ENCODE assay signal across 22 cellular contexts in the genomic region with DNA sequence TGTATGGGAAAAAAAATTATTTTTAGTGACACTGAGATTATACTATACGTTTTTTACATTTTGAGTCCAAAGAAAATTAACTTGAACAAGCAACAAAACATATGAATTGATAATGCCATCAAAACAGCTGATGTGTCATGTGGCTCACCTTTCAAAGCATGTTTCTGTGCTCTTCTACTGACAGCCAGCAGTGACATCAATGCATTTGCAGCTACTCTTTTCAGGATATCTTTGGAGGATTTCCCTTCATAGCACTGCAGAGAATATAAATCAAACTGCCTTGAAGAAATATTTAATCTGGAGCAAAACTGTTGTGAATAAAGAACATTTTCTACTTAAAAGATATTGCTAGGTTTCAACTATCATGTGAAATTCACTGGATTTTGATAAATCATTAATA.
DNase-seq lines count a peak whose midpoint lies in the region; FAIRE-seq and TF ChIP-seq lines count a peak whose summit lies in the region.
"Had no signal": no experiment of that assay in that cellular context is flagged by ENCODE, and none has a peak within 500 bp of the region (broad histone marks: within the 10 kb centered on the region; RNA-seq: fewer than 3 reads in every experiment).

No MANE protein-coding gene starts in this region.

- H3K36me3 ChIP-seq in OCI-LY3 (replicated peaks; ENCODE audit: low read depth, low read length), result peaks cover 63% of the 10 kb centered on the region
- H3K36me3 ChIP-seq in small intestine (ENCODE audit: control insufficient read depth in 2 of 2, insufficient read depth in 2 of 2, low read length in 2 of 2), result peaks cover 0 to 3% of the 10 kb centered on the region in 2 donors
- peaks cover 0 to 34% (median 0%) of the 10 kb centered on the region in 3 donors for H3K36me3 ChIP-seq in tibial nerve
- H3K36me3 ChIP-seq: BE2C had no signal

- H4K20me1 ChIP-seq in OCI-LY3 (ENCODE audit: insufficient read depth, low read length), result no peaks in the 10 kb centered on the region
- H4K20me1 ChIP-seq: BLaER1 had no signal

- no peak for TF ChIP-seq CTCF in D721Med (IDR thresholded peaks at IDR 0.05; ENCODE audit: insufficient read depth, missing control alignments)
- no peak for TF ChIP-seq CTCF in OCI-LY3 (IDR thresholded peaks at IDR 0.05; ENCODE audit: low read depth, low read length)
- no peak for TF ChIP-seq CTCF in osteocyte (IDR thresholded peaks at IDR 0.05)
- no peak for TF ChIP-seq CTCF in tibial nerve (IDR thresholded peaks at IDR 0.05)

- H3K4me1 ChIP-seq in OCI-LY3 (ENCODE audit: low read length) (peaks cover 84% of the 10 kb centered on the region), small intestine (ENCODE audit: control insufficient read depth in 2 of 2, insufficient read depth in 1 of 2, low read depth in 1 of 2, low read length in 1 of 2) (no peaks in the 10 kb centered on the region), tibial nerve (no peaks in the 10 kb centered on the region)
- H3K4me1 ChIP-seq: A549, BE2C had no signal

- H3K27ac Mint-ChIP-seq in osteocyte (ENCODE audit: unreplicated experiment), result no peak overlapping the region
- H3K27ac Mint-ChIP-seq: CD14-positive monocyte; CD4-positive, alpha-beta memory T cell; CD4-positive, CD25-positive, alpha-beta regulatory T cell; CD8-positive, alpha-beta memory T cell had no signal

- H3K4me3 ChIP-seq in OCI-LY3 (ENCODE audit: low read length) (peak overlapping the region; percentile 37), small intestine (ENCODE audit: low read depth in 1 of 2, low read length in 2 of 2) (no peak overlapping the region), tibial nerve (no peak overlapping the region)
- H3K4me3 ChIP-seq: A549, BLaER1 had no signal

- H2AFZ ChIP-seq in OCI-LY3 (ENCODE audit: low read depth, low read length), result no peak overlapping the region

- FAIRE-seq in D721Med (lab: Jason Lieb, UNC), result peak; percentile 99
- FAIRE-seq in small intestine (lab: Jason Lieb, UNC), result peak; percentile 15
- FAIRE-seq: A549, G401.6, GM12891 had no signal

- H3K9me3 ChIP-seq in OCI-LY3 (ENCODE audit: insufficient read depth, low read length) (no peaks in the 10 kb centered on the region), small intestine (ENCODE audit: control insufficient read depth, low read depth) (no peaks in the 10 kb centered on the region), tibial nerve (no peaks in the 10 kb centered on the region)
- H3K9me3 ChIP-seq: A549, BE2C, BLaER1 had no signal

- H3K4me2 ChIP-seq in OCI-LY3 (ENCODE audit: low read length), result peak overlapping the region; percentile 62
- H3K4me2 ChIP-seq: A549, BLaER1 had no signal

- H3K27ac ChIP-seq in OCI-LY3 (ENCODE audit: low read length), result peak overlapping the region; percentile 88
- H3K27ac ChIP-seq in caudate nucleus (ENCODE audit: low read depth, low read length), result peak overlapping the region; percentile 42
- no peak overlapping the region for H3K27ac ChIP-seq in small intestine (ENCODE audit: low read depth in 1 of 2, low read length in 1 of 2)
- H3K27ac ChIP-seq in tibial nerve, result no peak overlapping the region
- H3K27ac ChIP-seq: 22Rv1, A549, BLaER1 had no signal

- H3K4me1 Mint-ChIP-seq in osteocyte (ENCODE audit: unreplicated experiment), result no peaks in the 10 kb centered on the region
- H3K4me1 Mint-ChIP-seq: CD14-positive monocyte had no signal

- no peaks in the 10 kb centered on the region for H3K27me3 Mint-ChIP-seq in osteocyte (ENCODE audit: unreplicated experiment)
- H3K27me3 Mint-ChIP-seq: CD4-positive, alpha-beta memory T cell; CD4-positive, CD25-positive, alpha-beta regulatory T cell; CD8-positive, alpha-beta memory T cell had no signal

- WGBS in small intestine, 3 donors, result 82 to 91% (median 88%) methylated on average over 1 of the region's 1 CpG
- WGBS in tibial nerve, 2 donors, result 63 to 77% methylated on average over 1 of the region's 1 CpG

- H3K27me3 ChIP-seq in OCI-LY3 (ENCODE audit: low read depth, low read length) (no peaks in the 10 kb centered on the region), small intestine (ENCODE audit: control insufficient read depth in 2 of 2, insufficient read depth in 2 of 2, low read length in 2 of 2) (no peaks in the 10 kb centered on the region), tibial nerve (no peaks in the 10 kb centered on the region)
- H3K27me3 ChIP-seq: BE2C, BLaER1 had no signal

- DNase-seq in D721Med (ENCODE audit: insufficient read length, low spot score), result no peak
- DNase-seq in caudate nucleus (lab: John Stamatoyannopoulos, UW), result peak in 3 of 61 donors; percentile 12 to 37 (median 19)
- DNase-seq in small intestine, result no peak
- no peak for DNase-seq in osteocyte (ENCODE audit: extremely low spot score, unreplicated experiment)
- no peak for DNase-seq in tibial nerve (ENCODE audit: low spot score in 2 of 2)
- DNase-seq in Ammon's horn (ENCODE audit: low spot score), result no peak
- DNase-seq: AML-193; BE2C; C1 segment of cervical spinal cord; CD4-positive, alpha-beta memory T cell; CD4-positive, CD25-positive, alpha-beta regulatory T cell; CD8-positive, alpha-beta memory T cell; COR-L47; DMS79 treated with DMSO at 0.1 percent for 48 hours; GF-D8 had no signal

- H3K9ac ChIP-seq in OCI-LY3 (ENCODE audit: low read length), result peak overlapping the region; percentile 58
- H3K9ac ChIP-seq: BLaER1 had no signal

- peaks cover 2% of the 10 kb centered on the region for H3K36me3 Mint-ChIP-seq in osteocyte (ENCODE audit: unreplicated experiment)

- TF ChIP-seq POLR2A in tibial nerve (IDR thresholded peaks at IDR 0.05), result no peak

- no peak for TF ChIP-seq EP300 in tibial nerve (IDR thresholded peaks at IDR 0.05)

- H3K9me3 Mint-ChIP-seq in osteocyte (ENCODE audit: unreplicated experiment), result no peaks in the 10 kb centered on the region
- H3K9me3 Mint-ChIP-seq: CD8-positive, alpha-beta memory T cell had no signal

- H3K4me3 Mint-ChIP-seq in osteocyte (ENCODE audit: unreplicated experiment), result no peak overlapping the region
- H3K4me3 Mint-ChIP-seq: CD14-positive monocyte; CD4-positive, alpha-beta memory T cell; CD4-positive, CD25-positive, alpha-beta regulatory T cell; CD8-positive, alpha-beta memory T cell had no signal

- peaks cover 42% of the 10 kb centered on the region for H3K79me2 ChIP-seq in OCI-LY3 (ENCODE audit: low read length)

Comparison
In these comparisons a context has a peak if more than half of its experiments do, and no peak if none do; other contexts are left out.
1. H3K27ac ChIP-seq: peak in OCI-LY3 (single experiment) and caudate nucleus (single experiment); none in small intestine (0 of 2) and tibial nerve (0 of 4).